Comparison of ENCODE assay signal across 19 cellular contexts in the genomic region with DNA sequence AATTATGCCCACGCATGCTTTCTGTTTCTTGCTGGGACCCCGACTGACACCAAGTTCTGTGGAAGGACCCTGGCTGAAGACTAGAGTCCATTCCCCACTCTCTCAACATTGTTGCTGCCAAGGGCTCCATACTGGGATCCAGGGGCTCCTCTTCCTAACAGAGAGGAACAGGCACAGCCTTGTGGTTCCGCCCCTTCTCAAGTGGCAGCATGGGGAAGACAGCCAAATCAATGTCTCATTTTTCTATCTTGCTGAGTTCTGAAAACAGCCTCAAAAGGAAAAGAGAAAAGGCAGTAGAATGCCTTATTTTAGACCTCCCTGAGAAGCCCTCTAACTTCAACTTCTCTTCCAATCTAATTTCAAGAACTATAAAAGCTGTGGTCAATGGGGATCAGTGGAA. TPM values are rescaled to one million over a fixed set of nuclear protein-coding genes. Genes with fewer than 3 reads are reported as not detected.
DNase-seq lines count a peak whose midpoint lies in the region; ATAC-seq and TF ChIP-seq lines count a peak whose summit lies in the region.
"Had no signal": no experiment of that assay in that cellular context is flagged by ENCODE, and none has a peak within 500 bp of the region (broad histone marks: within the 10 kb centered on the region; RNA-seq: fewer than 3 reads in every experiment).

No MANE protein-coding gene starts in this region.

- H3K79me2 ChIP-seq in ACC112 (ENCODE audit: control insufficient read depth, insufficient read depth, low read length, unreplicated experiment) = no peaks in the 10 kb centered on the region

- H3K9me1 ChIP-seq in IMR-90 (ENCODE audit: insufficient read depth, low read length) = peaks cover 2% of the 10 kb centered on the region; the same call in 1 of the 2 replicates

- no peak overlapping the region for H3K4me2 ChIP-seq in IMR-90 (ENCODE audit: low read depth, low read length)

- peak overlapping the region; percentile 56 for H2AK5ac ChIP-seq in IMR-90 (ENCODE audit: low read depth, low read length)

- peak overlapping the region; percentile 42; the same call in 1 of the 2 replicates for H2BK120ac ChIP-seq in IMR-90 (ENCODE audit: low read depth, low read length)

- peak overlapping the region; percentile 17; the same call in 1 of the 2 replicates for H4K91ac ChIP-seq in IMR-90 (ENCODE audit: insufficient read depth, low read depth, low read length)

- H3K27me3 ChIP-seq in ACC112 (ENCODE audit: insufficient read depth, low read length) (no peaks in the 10 kb centered on the region), IMR-90 (ENCODE audit: control insufficient read depth, insufficient read depth, low read length) (no peaks in the 10 kb centered on the region)
- H3K27me3 ChIP-seq: gastroesophageal sphincter, Peyer's patch, suprapubic skin had no signal

- intact Hi-C loops in IMR-90 (cut with micrococcal nuclease) = no loop called here

- no peak overlapping the region for H3K9ac ChIP-seq in IMR-90 (ENCODE audit: low read depth, low read length)

- in situ Hi-C loops in IMR-90 (cut with MboI; ENCODE audit: low sequenced_read_pairs) = no loop called here

- peak overlapping the region; percentile 46 for H3K4ac ChIP-seq in IMR-90 (ENCODE audit: low read depth, low read length)

- WGBS in IMR-90 (ENCODE audit: extremely low coverage in 2 of 2, insufficient read length in 1 of 2), 2 experiments = no CpG with 5 or more reads among the region's 3 CpGs

- peak overlapping the region; percentile 70; the same call in 1 of the 3 replicates for H2BK15ac ChIP-seq in IMR-90 (ENCODE audit: low read depth, low read length)

- dilution Hi-C loops in IMR-90 (cut with HindIII; ENCODE audit: low sequenced_read_pairs, unreplicated experiment) = no loop called here

- CTCF ChIA-PET in IMR-90 (lab: Yijun Ruan, JAX) = no interaction called here

- peaks cover 64% of the 10 kb centered on the region for H3K4me1 Mint-ChIP-seq in chondrocyte (ENCODE audit: low read depth)
- peaks cover 9% of the 10 kb centered on the region for H3K4me1 Mint-ChIP-seq in nephron
- peaks cover 10% of the 10 kb centered on the region for H3K4me1 Mint-ChIP-seq in progenitor cell of endocrine pancreas (ENCODE audit: low read depth)
- H3K4me1 Mint-ChIP-seq in activated T-cell treated with anti-CD3 and anti-CD28 coated beads, Interleukin-2, amount 50 U/mL, for 72 hours (ENCODE audit: low read depth) = no peaks in the 10 kb centered on the region
- H3K4me1 Mint-ChIP-seq: activated naive CD4-positive, alpha-beta T cell treated with anti-CD3 and anti-CD28 coated beads, Interleukin-2, amount 50 U/mL, for 24 hours; CD8-positive, alpha-beta memory T cell; memory B cell had no signal

- H3K14ac ChIP-seq in IMR-90 (replicated peaks; ENCODE audit: low read depth, low read length) = peak overlapping the region; percentile 78; the same call in 1 of the 2 replicates

- no peaks in the 10 kb centered on the region for H3K27me3 Mint-ChIP-seq in chondrocyte (ENCODE audit: low read depth)
- H3K27me3 Mint-ChIP-seq in nephron (ENCODE audit: low read depth) = peaks cover 5% of the 10 kb centered on the region
- no peaks in the 10 kb centered on the region for H3K27me3 Mint-ChIP-seq in progenitor cell of endocrine pancreas
- peaks cover 29% of the 10 kb centered on the region for H3K27me3 Mint-ChIP-seq in activated T-cell treated with anti-CD3 and anti-CD28 coated beads, Interleukin-2, amount 50 U/mL, for 72 hours (ENCODE audit: low read depth)

- H2AFZ ChIP-seq in ACC112 (ENCODE audit: low read length, unreplicated experiment) (peak overlapping the region; percentile 55), IMR-90 (replicated peaks; ENCODE audit: low read length, poor library complexity) (peak overlapping the region; percentile 73)

- H2AK9ac ChIP-seq in IMR-90 (replicated peaks; ENCODE audit: low read depth, low read length, poor library complexity) = peak overlapping the region; percentile 60

- no TSS peak for BruUV-seq in IMR-90 (replicated peaks; lab: Mats Ljungman, UMichigan)

- POLR2A ChIA-PET in IMR-90 (lab: Charles Lee; ENCODE audit: unreplicated experiment) = no interaction called here

- H3K36me3 ChIP-seq in ACC112 (ENCODE audit: insufficient read depth, low read length) (no peaks in the 10 kb centered on the region), IMR-90 (ENCODE audit: control insufficient read depth, insufficient read depth, low read length) (no peaks in the 10 kb centered on the region)
- H3K36me3 ChIP-seq: gastroesophageal sphincter, Peyer's patch, suprapubic skin had no signal

- no peak overlapping the region for H3K56ac ChIP-seq in IMR-90 (ENCODE audit: extremely low read depth, insufficient read depth, low read length)

- peak overlapping the region; percentile 43 for H3K18ac ChIP-seq in IMR-90 (ENCODE audit: low read depth, low read length)

- DNase-seq in IMR-90 (no peak), chondrocyte (ENCODE audit: low spot score) (no peak), progenitor cell of endocrine pancreas (ENCODE audit: low spot score, unreplicated experiment) (no peak)
- DNase-seq in activated T-cell treated with anti-CD3 and anti-CD28 coated beads, Interleukin-2, amount 50 U/mL, for 72 hours = no peak
- DNase-seq: activated CD8-positive, alpha-beta T cell treated with anti-CD3 and anti-CD28 coated beads, Interleukin-2, amount 10 ng/mL, durations not matched to agents 7 days and 5 days; activated T-cell treated with anti-CD3 and anti-CD28 coated beads, Interleukin-2, amount 50 U/mL, for 24 hours; CD8-positive, alpha-beta memory T cell; dermis blood vessel endothelial cell; DMS79 treated with DMSO at 0.1 percent for 48 hours; Peyer's patch; stimulated activated CD4-positive, alpha-beta T cell treated with anti-CD3 and anti-CD28 coated beads, Interleukin-12 subunit alpha, Interleukin-12 subunit beta, amount 100 ng/mL, for 4 hours had no signal

- peak overlapping the region; percentile 57 for H2BK20ac ChIP-seq in IMR-90 (ENCODE audit: low read depth, low read length)

- H3K27ac ChIP-seq in ACC112 (ENCODE audit: low read depth, low read length) = no peak overlapping the region
- H3K27ac ChIP-seq in IMR-90 (ENCODE audit: insufficient read depth, low read length) = no peak overlapping the region
- H3K27ac ChIP-seq: gastroesophageal sphincter, Peyer's patch, suprapubic skin had no signal

- no peak overlapping the region for H3K4me3 Mint-ChIP-seq in chondrocyte (ENCODE audit: unreplicated experiment)
- no peak overlapping the region for H3K4me3 Mint-ChIP-seq in nephron
- no peak overlapping the region for H3K4me3 Mint-ChIP-seq in progenitor cell of endocrine pancreas (ENCODE audit: low read depth)
- H3K4me3 Mint-ChIP-seq in activated T-cell treated with anti-CD3 and anti-CD28 coated beads, Interleukin-2, amount 50 U/mL, for 72 hours = no peak overlapping the region
- H3K4me3 Mint-ChIP-seq: activated CD8-positive, alpha-beta T cell treated with anti-CD3 and anti-CD28 coated beads, Interleukin-2, amount 10 ng/mL, durations not matched to agents 7 days and 5 days; activated naive CD4-positive, alpha-beta T cell treated with anti-CD3 and anti-CD28 coated beads, Interleukin-2, amount 50 U/mL, for 24 hours; activated T-cell treated with anti-CD3 and anti-CD28 coated beads, Interleukin-2, amount 50 U/mL, for 24 hours; CD8-positive, alpha-beta memory T cell; memory B cell; natural killer cell treated with Interleukin-12 subunit alpha and Interleukin-12 subunit beta and Interleukin-15 and Interleukin-18, amount 100 ng/mL, for 72 hours had no signal

- H3K9me3 Mint-ChIP-seq in chondrocyte (ENCODE audit: low read depth) (peaks cover 2% of the 10 kb centered on the region), nephron (no peaks in the 10 kb centered on the region), progenitor cell of endocrine pancreas (ENCODE audit: low read depth) (no peaks in the 10 kb centered on the region)
- H3K9me3 Mint-ChIP-seq in activated T-cell treated with anti-CD3 and anti-CD28 coated beads, Interleukin-2, amount 50 U/mL, for 72 hours = no peaks in the 10 kb centered on the region
- H3K9me3 Mint-ChIP-seq: activated naive CD4-positive, alpha-beta T cell treated with anti-CD3 and anti-CD28 coated beads, Interleukin-2, amount 50 U/mL, for 24 hours; activated T-cell treated with anti-CD3 and anti-CD28 coated beads, Interleukin-2, amount 50 U/mL, for 24 hours; CD8-positive, alpha-beta memory T cell; memory B cell; natural killer cell treated with Interleukin-12 subunit alpha and Interleukin-12 subunit beta and Interleukin-15 and Interleukin-18, amount 100 ng/mL, for 72 hours had no signal

- H3K4me3 ChIP-seq in ACC112 (ENCODE audit: low read depth, low read length) = no peak overlapping the region
- no peak overlapping the region for H3K4me3 ChIP-seq in IMR-90 (ENCODE audit: insufficient read depth, low read depth, low read length)
- H3K4me3 ChIP-seq: gastroesophageal sphincter, Peyer's patch, suprapubic skin had no signal

- peak overlapping the region; percentile 15 for H2BK5ac ChIP-seq in IMR-90 (ENCODE audit: low read depth, low read length, poor library complexity, severe bottlenecking)

- no peak overlapping the region for H4K5ac ChIP-seq in IMR-90 (ENCODE audit: low read depth, low read length)

- H3K27ac Mint-ChIP-seq in chondrocyte (ENCODE audit: unreplicated experiment) (peak overlapping the region; percentile 76), nephron (peak overlapping the region in 2 of 3 experiments; percentile 59 to 62), progenitor cell of endocrine pancreas (no peak overlapping the region)
- H3K27ac Mint-ChIP-seq in activated T-cell treated with anti-CD3 and anti-CD28 coated beads, Interleukin-2, amount 50 U/mL, for 72 hours = no peak overlapping the region
- H3K27ac Mint-ChIP-seq: activated CD8-positive, alpha-beta T cell treated with anti-CD3 and anti-CD28 coated beads, Interleukin-2, amount 10 ng/mL, durations not matched to agents 7 days and 5 days; activated naive CD4-positive, alpha-beta T cell treated with anti-CD3 and anti-CD28 coated beads, Interleukin-2, amount 50 U/mL, for 24 hours; activated T-cell treated with anti-CD3 and anti-CD28 coated beads, Interleukin-2, amount 50 U/mL, for 24 hours; CD8-positive, alpha-beta memory T cell; memory B cell; natural killer cell treated with Interleukin-12 subunit alpha and Interleukin-12 subunit beta and Interleukin-15 and Interleukin-18, amount 100 ng/mL, for 72 hours had no signal

- no peak for TF ChIP-seq CTCF in IMR-90 (conservative IDR thresholded peaks at IDR 0.05; ENCODE audit: low read depth, low read length)
- no peak for TF ChIP-seq CTCF in chondrocyte (IDR thresholded peaks at IDR 0.05)
- TF ChIP-seq CTCF in nephron (IDR thresholded peaks at IDR 0.05; ENCODE audit: unreplicated experiment in 3 of 3) = no peak
- TF ChIP-seq CTCF in progenitor cell of endocrine pancreas (IDR thresholded peaks at IDR 0.05; ENCODE audit: unreplicated experiment) = no peak

- H3K9me3 ChIP-seq in IMR-90 (ENCODE audit: control insufficient read depth, insufficient read depth, low read length) = no peaks in the 10 kb centered on the region
- H3K9me3 ChIP-seq: gastroesophageal sphincter, Peyer's patch, suprapubic skin had no signal

- no peak for TF ChIP-seq RAD21 in IMR-90 (IDR thresholded peaks at IDR 0.05; ENCODE audit: low read length)

- H3K79me1 ChIP-seq in IMR-90 (ENCODE audit: low read depth in 1 of 2, low read length in 2 of 2) = no peaks in the 10 kb centered on the region

- no peak overlapping the region for H3K23ac ChIP-seq in IMR-90 (ENCODE audit: low read depth, low read length)

- H3K4me1 ChIP-seq in ACC112 (ENCODE audit: control insufficient read depth, insufficient read depth, low read length, unreplicated experiment) (peaks cover 31% of the 10 kb centered on the region), IMR-90 (ENCODE audit: control insufficient read depth, insufficient read depth, low read length) (peaks cover 12% of the 10 kb centered on the region)
- H3K4me1 ChIP-seq: Peyer's patch, suprapubic skin had no signal

- ATAC-seq in IMR-90 (ENCODE audit: low read depth) (peak; percentile 46; the same call in 1 of the 2 replicates), HG03442 (IDR thresholded peaks at IDR 0.05; ENCODE audit: unreplicated experiment) (no peak)
- ATAC-seq in activated T-cell treated with anti-CD3 and anti-CD28 coated beads, Interleukin-2, amount 50 U/mL, for 72 hours (replicated peaks in 1 of 2) = no peak
- ATAC-seq: activated CD8-positive, alpha-beta T cell treated with anti-CD3 and anti-CD28 coated beads, Interleukin-2, amount 10 ng/mL, durations not matched to agents 7 days and 5 days; gastroesophageal sphincter had no signal

- no peaks in the 10 kb centered on the region for H4K20me1 ChIP-seq in IMR-90 (ENCODE audit: insufficient read depth, low read length)

- no peaks in the 10 kb centered on the region for H3K36me3 Mint-ChIP-seq in chondrocyte (ENCODE audit: low read depth)
- no peaks in the 10 kb centered on the region for H3K36me3 Mint-ChIP-seq in nephron (ENCODE audit: low read depth)
- H3K36me3 Mint-ChIP-seq in progenitor cell of endocrine pancreas (ENCODE audit: insufficient read depth) = no peaks in the 10 kb centered on the region
- no peaks in the 10 kb centered on the region for H3K36me3 Mint-ChIP-seq in activated T-cell treated with anti-CD3 and anti-CD28 coated beads, Interleukin-2, amount 50 U/mL, for 72 hours (ENCODE audit: insufficient read depth in 2 of 2)
- H3K36me3 Mint-ChIP-seq: activated naive CD4-positive, alpha-beta T cell treated with anti-CD3 and anti-CD28 coated beads, Interleukin-2, amount 50 U/mL, for 24 hours; CD8-positive, alpha-beta memory T cell; memory B cell; natural killer cell treated with Interleukin-12 subunit alpha and Interleukin-12 subunit beta and Interleukin-15 and Interleukin-18, amount 100 ng/mL, for 72 hours had no signal

- peak overlapping the region in 1 of 2 experiments; percentile 26; a peak in 1 of 4 replicates for H4K8ac ChIP-seq in IMR-90 (ENCODE audit: low read depth in 2 of 2, low read length in 2 of 2)

- TF ChIP-seq POLR2A in IMR-90 (IDR thresholded peaks at IDR 0.05; ENCODE audit: low read depth, low read length) = no peak

RNA-seq across cellular contexts. Expression of a gene that starts 23.7 kb away (rescaled TPM):
- total RNA-seq in IMR-90 (2012; rRNA removed) (117 TPM in 2 replicates), chondrocyte (405 to 481 TPM (median 466 TPM) in 3 replicates), progenitor cell of endocrine pancreas (275 and 307 TPM in 2 replicates)
- 97.5 and 114 TPM in 2 replicates for polyA plus RNA-seq in IMR-90 (2012; rRNA removed)
- 83.3 and 90.8 TPM in 2 replicates for polyA plus RNA-seq in IMR-90 (2012; cell fraction: cytosol; rRNA removed)
- polyA plus RNA-seq in IMR-90 (2012; cell fraction: nucleus; rRNA removed; ENCODE audit: low replicate concordance) = 304 and 403 TPM in 2 replicates
- total RNA-seq in activated T-cell treated with anti-CD3 and anti-CD28 coated beads, Interleukin-2, amount 50 U/mL, for 72 hours = under 1 TPM in 1 of 2 donors, not detected in 1; 0.10 TPM
- total RNA-seq: activated CD8-positive, alpha-beta T cell treated with anti-CD3 and anti-CD28 coated beads, Interleukin-2, amount 10 ng/mL, durations not matched to agents 7 days and 5 days; CD8-positive, alpha-beta memory T cell; natural killer cell treated with Interleukin-12 subunit alpha and Interleukin-12 subunit beta and Interleukin-15 and Interleukin-18, amount 100 ng/mL, for 72 hours had no signal

Comparison
In these comparisons a context has a peak if more than half of its experiments do, and no peak if none do; other contexts are left out.
1. H3K27ac Mint-ChIP-seq: peak in chondrocyte (single experiment) and nephron (2 of 3); none in progenitor cell of endocrine pancreas (single experiment) and activated T-cell treated with anti-CD3 and anti-CD28 coated beads, Interleukin-2, amount 50 U/mL, for 72 hours (single experiment).
2. RNA of a gene that starts 23.7 kb away (total RNA-seq): 405 to 481 TPM in chondrocyte, 275 to 307 TPM in progenitor cell of endocrine pancreas and 117 TPM in IMR-90; 0.10 TPM in activated T-cell treated with anti-CD3 and anti-CD28 coated beads, Interleukin-2, amount 50 U/mL, for 72 hours; every median in the first group is over 100 times any median in the second.